ENCODE assay signal across 22 cellular contexts in the genomic region with DNA sequence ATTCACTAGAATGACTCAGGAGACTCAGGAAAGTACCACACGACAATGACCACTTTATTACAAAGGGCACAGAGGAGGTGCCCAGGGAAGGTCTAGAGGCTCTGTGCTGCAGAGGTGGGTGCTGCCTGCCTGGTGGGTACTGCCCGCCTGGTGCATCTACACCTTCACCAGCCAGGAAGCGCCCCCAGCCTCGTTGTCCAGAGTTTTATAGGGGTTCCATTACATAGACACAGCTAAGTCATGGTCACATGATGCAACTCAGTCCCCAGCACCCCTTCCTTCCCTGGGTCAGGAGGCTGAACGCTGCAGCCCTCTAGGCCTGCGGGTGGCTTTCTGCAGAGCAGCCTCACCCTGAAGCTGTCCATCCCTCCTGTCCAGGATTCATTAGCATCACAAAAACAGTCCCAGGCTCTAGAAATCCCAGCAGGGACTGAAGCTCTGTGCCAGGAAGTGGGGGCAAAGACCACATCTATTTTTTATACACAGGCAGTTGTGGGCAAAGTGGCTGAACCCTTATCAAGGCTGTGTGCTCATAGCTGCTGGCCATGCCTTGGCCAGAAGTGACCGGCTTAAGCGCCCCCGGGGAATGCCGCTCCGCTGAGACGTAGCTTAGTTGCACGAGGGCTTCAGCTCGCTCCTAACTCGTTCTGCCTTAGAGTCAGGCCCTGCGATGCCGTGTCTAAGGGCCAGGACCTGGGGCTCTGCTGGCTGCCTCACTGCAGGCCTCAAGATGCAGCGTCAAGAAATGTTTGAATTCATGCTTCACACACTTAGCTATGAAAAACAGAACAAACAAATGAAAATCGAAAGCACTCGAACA.
"Had no signal": no experiment of that assay in that cellular context is flagged by ENCODE, and none has a peak within 500 bp of the region (broad histone marks: within the 10 kb centered on the region; RNA-seq: fewer than 3 reads in every experiment).

No MANE protein-coding gene starts in this region.

- H3K4me3 Mint-ChIP-seq: activated B cell treated with CpG ODN at 0.5 μM for 24 hours; activated CD4-positive, alpha-beta T cell treated with anti-CD3 and anti-CD28 coated beads, Interleukin-2, amount 10 ng/mL, durations not matched to agents 24 days and 14 days; activated naive CD8-positive, alpha-beta T cell treated with anti-CD3 and anti-CD28 coated beads, Interleukin-2, amount 10 ng/mL, durations not matched to agents 7 days and 5 days; activated T-helper 17 cell treated with anti-CD3 and anti-CD28 coated beads, Interleukin-2, amount 50 U/mL, for 72 hours; T-helper 17 cell had no signal

- H3K36me3 Mint-ChIP-seq: activated naive CD8-positive, alpha-beta T cell treated with anti-CD3 and anti-CD28 coated beads, Interleukin-2, amount 10 ng/mL, durations not matched to agents 7 days and 5 days had no signal

- H3K27me3 ChIP-seq: adrenal gland, Peyer's patch had no signal

- H3K4me1 ChIP-seq: adrenal gland, Peyer's patch had no signal

- ATAC-seq: activated T-helper 17 cell treated with anti-CD3 and anti-CD28 coated beads, Interleukin-2, amount 50 U/mL, for 72 hours; T-helper 17 cell had no signal

- H3K4me1 Mint-ChIP-seq: activated B cell treated with CpG ODN at 0.5 μM for 24 hours; activated CD4-positive, alpha-beta T cell treated with anti-CD3 and anti-CD28 coated beads, Interleukin-2, amount 10 ng/mL, durations not matched to agents 24 days and 14 days; activated naive CD8-positive, alpha-beta T cell treated with anti-CD3 and anti-CD28 coated beads, Interleukin-2, amount 10 ng/mL, durations not matched to agents 7 days and 5 days; activated T-helper 17 cell treated with anti-CD3 and anti-CD28 coated beads, Interleukin-2, amount 50 U/mL, for 72 hours; T-helper 17 cell had no signal

- H3K9me3 Mint-ChIP-seq: activated CD4-positive, alpha-beta T cell treated with anti-CD3 and anti-CD28 coated beads, Interleukin-2, amount 10 ng/mL, durations not matched to agents 24 days and 14 days; activated T-helper 17 cell treated with anti-CD3 and anti-CD28 coated beads, Interleukin-2, amount 50 U/mL, for 72 hours had no signal

- H3K27ac ChIP-seq: adrenal gland, Peyer's patch, RWPE1 had no signal

- H3K36me3 ChIP-seq: adrenal gland, Peyer's patch had no signal

- H3K4me3 ChIP-seq: adrenal gland, Peyer's patch had no signal

- H3K27ac Mint-ChIP-seq: activated B cell treated with CpG ODN at 0.5 μM for 24 hours; activated CD4-positive, alpha-beta T cell treated with anti-CD3 and anti-CD28 coated beads, Interleukin-2, amount 10 ng/mL, durations not matched to agents 24 days and 14 days; activated naive CD8-positive, alpha-beta T cell treated with anti-CD3 and anti-CD28 coated beads, Interleukin-2, amount 10 ng/mL, durations not matched to agents 7 days and 5 days; activated T-helper 17 cell treated with anti-CD3 and anti-CD28 coated beads, Interleukin-2, amount 50 U/mL, for 72 hours; T-helper 17 cell had no signal

- H3K27me3 Mint-ChIP-seq: activated B cell treated with CpG ODN at 0.5 μM for 24 hours; activated CD4-positive, alpha-beta T cell treated with anti-CD3 and anti-CD28 coated beads, Interleukin-2, amount 10 ng/mL, durations not matched to agents 24 days and 14 days; activated naive CD8-positive, alpha-beta T cell treated with anti-CD3 and anti-CD28 coated beads, Interleukin-2, amount 10 ng/mL, durations not matched to agents 7 days and 5 days had no signal

- DNase-seq: activated B cell treated with CpG ODN at 0.5 μM for 24 hours; activated CD4-positive, alpha-beta T cell treated with anti-CD3 and anti-CD28 coated beads for 1 hour; activated CD4-positive, alpha-beta T cell treated with anti-CD3 and anti-CD28 coated beads, Interleukin-2, amount 10 ng/mL, durations not matched to agents 24 days and 14 days; activated CD4-positive, alpha-beta T cell treated with anti-CD3 and anti-CD28 coated beads, Interleukin-2, amount 50 U/mL, for 48 hours; activated naive CD4-positive, alpha-beta T cell treated with anti-CD3 and anti-CD28 coated beads, Interleukin-2, amount 50 U/mL, for 16 hours; activated naive CD8-positive, alpha-beta T cell treated with anti-CD3 and anti-CD28 coated beads, Interleukin-2, amount 10 ng/mL, durations not matched to agents 7 days and 5 days; activated T-cell treated with anti-CD3 and anti-CD28 coated beads for 4 hours; activated T-cell treated with anti-CD3 and anti-CD28 coated beads, Interleukin-2, amount 50 U/mL, for 48 hours; anterior cingulate cortex; MM.1S; NCI-H1105; NCI-H1436; NCI-H1694 treated with DMSO at 0.1 percent for 48 hours; NCI-H2029 treated with DMSO at 0.1 percent for 48 hours; NCI-H524; Peyer's patch; SIG-M5; T-helper 17 cell; T-helper 9 cell had no signal

- H3K9me3 ChIP-seq: adrenal gland, Peyer's patch had no signal
